Comparison of ENCODE assay signal across 15 cellular contexts in the genomic region with DNA sequence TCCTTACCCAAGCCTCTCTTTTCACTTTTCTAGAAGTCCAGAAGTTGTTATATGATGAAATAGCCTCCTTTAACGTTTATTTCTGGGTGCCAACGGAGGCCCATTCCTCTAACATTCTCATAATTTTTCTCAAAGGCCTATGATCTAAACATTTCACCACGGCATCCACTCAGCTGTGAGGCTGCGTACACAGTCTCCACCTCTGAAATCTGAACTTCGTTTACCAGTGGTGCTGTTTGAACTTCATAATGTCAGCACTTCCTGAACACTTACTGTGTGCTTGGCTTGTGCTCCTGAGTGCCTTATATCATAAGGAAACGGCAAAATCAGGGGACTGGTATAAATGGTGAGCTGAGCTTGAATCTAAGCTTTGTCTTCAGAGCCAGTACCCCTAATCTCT. TPM values are rescaled to one million over a fixed set of nuclear protein-coding genes. Genes with fewer than 3 reads are reported as not detected.
A peak's percentile ranks its signal among the peaks of the same experiment; 100 is the strongest.
DNase-seq lines count a peak whose midpoint lies in the region; ATAC-seq and TF ChIP-seq lines count a peak whose summit lies in the region.
"Had no signal": no experiment of that assay in that cellular context is flagged by ENCODE, and none has a peak within 500 bp of the region (broad histone marks: within the 10 kb centered on the region; RNA-seq: fewer than 3 reads in every experiment).

No MANE protein-coding gene starts in this region.

- no peak overlapping the region for H3K4me2 ChIP-seq in mammary epithelial cell (ENCODE audit: insufficient read depth, low read depth, low read length)

- H3K9me3 ChIP-seq in mammary epithelial cell (replicated peaks; ENCODE audit: insufficient read depth, low read length) (no peaks in the 10 kb centered on the region), breast epithelium (no peaks in the 10 kb centered on the region), adipocyte (ENCODE audit: control insufficient read depth, low read length) (no peaks in the 10 kb centered on the region), subcutaneous abdominal adipose tissue (ENCODE audit: control insufficient read depth in 5 of 5, low read length in 5 of 5) (no peaks in the 10 kb centered on the region), psoas muscle (no peaks in the 10 kb centered on the region)
- H3K9me3 ChIP-seq: Caco-2 had no signal

- TF ChIP-seq POLR2A in breast epithelium (IDR thresholded peaks at IDR 0.05): no peak

- DNase-seq in mammary epithelial cell: no peak
- DNase-seq in breast epithelium (ENCODE audit: low spot score in 2 of 2): no peak
- peak; percentile 47 for DNase-seq in adipocyte (ENCODE audit: low read depth)
- DNase-seq in fibroblast of villous mesenchyme (ENCODE audit: low read depth): peak; percentile 44
- DNase-seq in NCI-H2029 treated with DMSO at 0.1 percent for 48 hours (lab: John Stamatoyannopoulos, UW): no peak
- no peak for DNase-seq in psoas muscle
- DNase-seq: Caco-2; H7; NCI-H1930; NCI-H526; NK-92 treated with Interleukin-12 subunit alpha and Interleukin-12 subunit beta, amount 100 ng/mL, for 24 hours had no signal

- no peaks in the 10 kb centered on the region for H3K27me3 ChIP-seq in mammary epithelial cell (ENCODE audit: insufficient read depth, low read length)
- no peaks in the 10 kb centered on the region for H3K27me3 ChIP-seq in breast epithelium
- no peaks in the 10 kb centered on the region for H3K27me3 ChIP-seq in adipocyte (replicated peaks; ENCODE audit: control insufficient read depth, insufficient read depth, low read length)
- H3K27me3 ChIP-seq in subcutaneous abdominal adipose tissue (ENCODE audit: control insufficient read depth in 5 of 5, insufficient read depth in 4 of 5, low read length in 5 of 5): no peaks in the 10 kb centered on the region
- no peaks in the 10 kb centered on the region for H3K27me3 ChIP-seq in psoas muscle (ENCODE audit: insufficient read depth in 3 of 3, low read length in 2 of 3)

- in situ Hi-C loops in mammary epithelial cell (cut with MboI; ENCODE audit: low sequenced_read_pairs in 2 of 2): no loop called here

- ATAC-seq in HG02973 (IDR thresholded peaks at IDR 0.05; ENCODE audit: unreplicated experiment) (no peak), psoas muscle (no peak)
- ATAC-seq: GM12878 had no signal

- peaks cover 7% of the 10 kb centered on the region for H3K36me3 ChIP-seq in mammary epithelial cell (ENCODE audit: insufficient read depth, low read length)
- no peaks in the 10 kb centered on the region for H3K36me3 ChIP-seq in breast epithelium
- H3K36me3 ChIP-seq in adipocyte (ENCODE audit: control insufficient read depth, insufficient read depth, low read length, severe bottlenecking): peaks cover 28% of the 10 kb centered on the region
- peaks cover 3 to 17% (median 15%) of the 10 kb centered on the region in 5 donors for H3K36me3 ChIP-seq in subcutaneous abdominal adipose tissue (ENCODE audit: control insufficient read depth in 5 of 5, insufficient read depth in 5 of 5, low read length in 5 of 5)
- H3K36me3 ChIP-seq in psoas muscle (ENCODE audit: insufficient read depth in 1 of 2, low read depth in 1 of 2): peaks cover 7 to 48% of the 10 kb centered on the region in 2 donors

- TF ChIP-seq CTCF in mammary epithelial cell (conservative IDR thresholded peaks at IDR 0.05 in 1 of 2, IDR thresholded peaks at IDR 0.05 in 1 of 2; ENCODE audit: extremely low read depth in 1 of 2, insufficient read depth in 1 of 2, low read depth in 1 of 2, low read length in 2 of 2) (no peak), breast epithelium (IDR thresholded peaks at IDR 0.05) (no peak), fibroblast of villous mesenchyme (IDR thresholded peaks at IDR 0.05; ENCODE audit: insufficient read depth, low read depth, low read length) (no peak), psoas muscle (IDR thresholded peaks at IDR 0.05) (no peak)

- H3K4me1 ChIP-seq in mammary epithelial cell (ENCODE audit: insufficient read depth, low read length): no peaks in the 10 kb centered on the region
- H3K4me1 ChIP-seq in breast epithelium: no peaks in the 10 kb centered on the region
- no peaks in the 10 kb centered on the region for H3K4me1 ChIP-seq in adipocyte (ENCODE audit: control insufficient read depth, insufficient read depth, low read length)
- H3K4me1 ChIP-seq in subcutaneous abdominal adipose tissue (ENCODE audit: control insufficient read depth in 5 of 5, insufficient read depth in 5 of 5, low read length in 5 of 5): peaks cover 0 to 22% (median 5%) of the 10 kb centered on the region in 5 donors
- H3K4me1 ChIP-seq in psoas muscle: no peaks in the 10 kb centered on the region
- H3K4me1 ChIP-seq: Caco-2 had no signal

- intact Hi-C loops in mammary epithelial cell (cut with micrococcal nuclease) (no loop called here), breast epithelium (cut with DNase I; ENCODE audit: low total_unique reads) (no loop called here), psoas muscle (cut with DNase I) (no loop called here)

- WGBS in mammary epithelial cell (ENCODE audit: low coverage, missing lambda C conversion rate): 76% methylated on average over 6 of the region's 6 CpGs
- 47 to 61% (median 58%) methylated on average over 6 of the region's 6 CpGs for WGBS in psoas muscle, 3 donors

- H4K20me1 ChIP-seq in mammary epithelial cell (ENCODE audit: insufficient read depth, low read length): no peaks in the 10 kb centered on the region

- no peaks in the 10 kb centered on the region for H3K79me2 ChIP-seq in mammary epithelial cell (ENCODE audit: insufficient read depth, low read length)

- TSS peak; percentile 14 for BruUV-seq in mammary epithelial cell (replicated peaks; lab: Mats Ljungman, UMichigan)

- H3K27ac ChIP-seq in mammary epithelial cell (ENCODE audit: insufficient read depth, low read depth, low read length) (no peak overlapping the region), breast epithelium (peak overlapping the region in 1 of 2 donors; percentile 55), subcutaneous abdominal adipose tissue (ENCODE audit: low read depth, low read length) (peak overlapping the region; percentile 65), psoas muscle (no peak overlapping the region)

- no peak overlapping the region for H3K4me3 ChIP-seq in mammary epithelial cell (replicated peaks in 1 of 3; ENCODE audit: insufficient read depth in 1 of 3, low read depth in 2 of 3, low read length in 3 of 3)
- no peak overlapping the region for H3K4me3 ChIP-seq in breast epithelium
- no peak overlapping the region for H3K4me3 ChIP-seq in adipocyte (ENCODE audit: low read length)
- no peak overlapping the region for H3K4me3 ChIP-seq in fibroblast of villous mesenchyme (ENCODE audit: low read depth, low read length)
- H3K4me3 ChIP-seq in subcutaneous abdominal adipose tissue (ENCODE audit: low read depth in 1 of 5, low read length in 5 of 5): no peak overlapping the region
- H3K4me3 ChIP-seq in psoas muscle: no peak overlapping the region
- H3K4me3 ChIP-seq: GM12878 had no signal

- dilution Hi-C loops in mammary epithelial cell (cut with HindIII; ENCODE audit: low sequenced_read_pairs): no loop called here

- H3K9ac ChIP-seq in mammary epithelial cell (ENCODE audit: insufficient read depth, low read length): no peak overlapping the region
- H3K9ac ChIP-seq in adipocyte (ENCODE audit: low read length): no peak overlapping the region
- H3K9ac ChIP-seq in subcutaneous abdominal adipose tissue (ENCODE audit: low read length in 5 of 5): no peak overlapping the region

- H2AFZ ChIP-seq in mammary epithelial cell (ENCODE audit: low read depth, low read length): no peak overlapping the region

- CTCF ChIA-PET in mammary epithelial cell (lab: Charles Lee; ENCODE audit: low non-redundant PET): no interaction called here

RNA-seq across cellular contexts. Expression of a gene that starts 12.0 kb away (rescaled TPM):
- total RNA-seq in mammary epithelial cell: under 1 TPM in 1 of 2 donors, not detected in 1; 0.50 TPM
- polyA plus RNA-seq in mammary epithelial cell: 0.48 TPM
- polyA minus RNA-seq in mammary epithelial cell: not detected
- total RNA-seq in breast epithelium: 100 to 1,000 TPM in 1 of 3 donors, 10 to 100 TPM in 2; 37.5 to 285 (median 49.8) TPM
- 0.43 TPM in 1 of 2 replicates, not detected in the other for total RNA-seq in fibroblast of villous mesenchyme
- total RNA-seq in psoas muscle: 10 to 100 TPM in 1 of 4 donors, 1 to 10 TPM in 2, under 1 TPM in 1; 0.89 to 13.9 (median 5.4) TPM
- 10 to 100 TPM in 1 of 3 donors, 1 to 10 TPM in 2; 7.0 to 10.4 (median 7.2) TPM for polyA plus RNA-seq in psoas muscle
- total RNA-seq: GM12878, LHCN-M2 had no signal

RNA-seq across cellular contexts. Expression of a gene that starts 41.7 kb away (rescaled TPM):
- 10 to 100 TPM in 1 of 2 donors, 1 to 10 TPM in 1; 9.7 to 11.1 TPM for total RNA-seq in mammary epithelial cell
- 9.4 TPM for polyA plus RNA-seq in mammary epithelial cell
- polyA minus RNA-seq in mammary epithelial cell: 9.1 TPM
- 1 to 10 TPM; 6.6 to 8.3 (median 6.9) TPM for total RNA-seq in breast epithelium
- total RNA-seq in fibroblast of villous mesenchyme: 7.1 and 13.8 TPM in 2 replicates
- total RNA-seq in psoas muscle: 10 to 100 TPM in 3 of 4 donors, 1 to 10 TPM in 1; 8.0 to 18.2 (median 14.0) TPM
- 10 to 100 TPM in 2 of 3 donors, 1 to 10 TPM in 1; 6.9 to 16.9 (median 10.2) TPM for polyA plus RNA-seq in psoas muscle

RNA-seq across cellular contexts. Expression of a gene that starts 41.8 kb away (rescaled TPM):
- total RNA-seq in mammary epithelial cell: 10 to 100 TPM; 19.8 to 30.6 TPM
- 14.5 TPM for polyA plus RNA-seq in mammary epithelial cell
- polyA minus RNA-seq in mammary epithelial cell: 11.8 TPM
- 10 to 100 TPM; 22.3 to 29.3 (median 23.7) TPM for total RNA-seq in breast epithelium
- 28.7 and 37.6 TPM in 2 replicates for total RNA-seq in fibroblast of villous mesenchyme
- 10 to 100 TPM; 17.6 to 24.9 (median 21.1) TPM for total RNA-seq in psoas muscle
- polyA plus RNA-seq in psoas muscle: 10 to 100 TPM; 17.3 to 37.5 (median 25.0) TPM

RNA-seq across cellular contexts. Expression of a gene that starts 47.8 kb away (rescaled TPM):
- total RNA-seq in mammary epithelial cell (10 to 100 TPM; 34.7 to 47.2 TPM), breast epithelium (10 to 100 TPM; 36.4 to 43.4 (median 41.7) TPM), fibroblast of villous mesenchyme (42.8 and 47.9 TPM in 2 replicates), psoas muscle (10 to 100 TPM; 48.3 to 90.9 (median 60.7) TPM)
- polyA plus RNA-seq in mammary epithelial cell (17.4 TPM), psoas muscle (10 to 100 TPM; 28.8 to 88.0 (median 29.8) TPM)
- 114 TPM for polyA minus RNA-seq in mammary epithelial cell

Comparison
In these comparisons a context has a peak if more than half of its experiments do, and no peak if none do; other contexts are left out.
1. DNase-seq: peak in adipocyte (single experiment) and fibroblast of villous mesenchyme (single experiment); none in mammary epithelial cell (single experiment), breast epithelium (0 of 2), NCI-H2029 treated with DMSO at 0.1 percent for 48 hours (single experiment) and psoas muscle (0 of 2).